Comparison of ENCODE assay signal across 19 cellular contexts in the genomic region with DNA sequence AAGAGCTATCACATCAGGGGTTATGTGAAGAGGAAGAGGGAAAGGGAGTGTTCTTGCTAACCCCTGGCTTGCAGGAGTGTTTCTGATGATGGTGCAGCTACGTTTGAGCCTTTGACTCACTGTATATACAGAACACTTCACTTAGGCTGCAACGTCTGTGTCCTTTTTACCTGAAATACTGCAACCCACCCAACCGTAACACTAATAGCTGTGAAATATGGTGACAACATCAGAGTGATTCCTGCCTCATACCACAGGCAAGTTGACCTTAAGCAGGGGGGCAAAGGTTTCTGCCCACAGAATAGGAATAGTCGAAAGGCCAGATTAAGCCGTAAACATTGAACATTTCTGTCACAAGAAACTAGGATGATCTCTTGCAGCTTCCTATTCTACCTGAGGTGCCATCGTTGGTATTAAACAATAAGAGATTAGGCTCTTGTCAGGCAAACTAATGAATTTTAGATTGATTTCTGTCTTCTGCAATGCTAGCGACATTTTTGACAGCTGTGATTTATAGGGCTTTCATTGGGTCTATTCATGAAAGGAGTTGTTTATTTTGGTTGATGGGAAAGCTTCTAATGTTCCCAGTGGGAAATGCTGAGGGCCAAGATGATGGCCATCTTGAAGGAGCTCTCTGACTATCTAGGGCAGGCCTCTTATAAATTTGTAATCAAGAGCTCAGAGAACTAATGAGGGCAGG.
A peak's percentile ranks its signal among the peaks of the same experiment; 100 is the strongest.
DNase-seq lines count a peak whose midpoint lies in the region; ATAC-seq and TF ChIP-seq lines count a peak whose summit lies in the region.
"Had no signal": no experiment of that assay in that cellular context is flagged by ENCODE, and none has a peak within 500 bp of the region (broad histone marks: within the 10 kb centered on the region; RNA-seq: fewer than 3 reads in every experiment).

No MANE protein-coding gene starts in this region.

- no peak for TF ChIP-seq CTCF in endodermal cell (conservative IDR thresholded peaks at IDR 0.05)
- TF ChIP-seq CTCF in neural cell (IDR thresholded peaks at IDR 0.05; ENCODE audit: poor library complexity, severe bottlenecking) = no peak
- TF ChIP-seq CTCF in tibial nerve (IDR thresholded peaks at IDR 0.05) = no peak

- H3K79me2 ChIP-seq in neural cell (replicated peaks; ENCODE audit: insufficient read depth, low read length) = no peaks in the 10 kb centered on the region

- H3K36me3 ChIP-seq in endodermal cell (ENCODE audit: control insufficient read depth, insufficient read depth, low read length) (no peaks in the 10 kb centered on the region), neural cell (ENCODE audit: insufficient read depth, low read length) (no peaks in the 10 kb centered on the region), tibial nerve (no peaks in the 10 kb centered on the region)
- H3K36me3 ChIP-seq: Peyer's patch had no signal

- TF ChIP-seq EP300 in neural cell (conservative IDR thresholded peaks at IDR 0.05; ENCODE audit: poor library complexity, severe bottlenecking) = peak; percentile 61
- TF ChIP-seq EP300 in tibial nerve (IDR thresholded peaks at IDR 0.05) = no peak

- no peaks in the 10 kb centered on the region for H3K27me3 ChIP-seq in endodermal cell (ENCODE audit: control insufficient read depth, insufficient read depth, low read length, poor library complexity, severe bottlenecking)
- H3K27me3 ChIP-seq in neural cell (ENCODE audit: insufficient read depth, low read depth, low read length) = no peaks in the 10 kb centered on the region
- no peaks in the 10 kb centered on the region for H3K27me3 ChIP-seq in tibial nerve
- H3K27me3 ChIP-seq: Peyer's patch had no signal

- H3K4me3 ChIP-seq in endodermal cell (ENCODE audit: low read length) (no peak overlapping the region), neural cell (ENCODE audit: low read length) (no peak overlapping the region), tibial nerve (no peak overlapping the region)
- H3K4me3 ChIP-seq: Peyer's patch had no signal

- ATAC-seq in stimulated activated effector memory CD8-positive, alpha-beta T cell treated with anti-CD3 and anti-CD28 coated beads, Interleukin-12 subunit alpha, Interleukin-12 subunit beta, amount 100 ng/mL, for 72 hours = no peak

- peak overlapping the region; percentile 4 for H2AFZ ChIP-seq in neural cell (ENCODE audit: low read depth, low read length)

- H3K27ac Mint-ChIP-seq in endodermal cell = no peak overlapping the region
- no peak overlapping the region for H3K27ac Mint-ChIP-seq in stimulated activated effector memory CD8-positive, alpha-beta T cell treated with anti-CD3 and anti-CD28 coated beads, Interleukin-12 subunit alpha, Interleukin-12 subunit beta, amount 100 ng/mL, for 72 hours
- H3K27ac Mint-ChIP-seq: B cell; CD4-positive, CD25-positive, alpha-beta regulatory T cell; H9 had no signal

- H3K4me2 ChIP-seq in neural cell (ENCODE audit: low read length) = no peak overlapping the region

- H3K36me3 Mint-ChIP-seq in endodermal cell (ENCODE audit: low read depth) = no peaks in the 10 kb centered on the region
- H3K36me3 Mint-ChIP-seq in stimulated activated effector memory CD8-positive, alpha-beta T cell treated with anti-CD3 and anti-CD28 coated beads, Interleukin-12 subunit alpha, Interleukin-12 subunit beta, amount 100 ng/mL, for 72 hours = no peaks in the 10 kb centered on the region
- H3K36me3 Mint-ChIP-seq: CD4-positive, CD25-positive, alpha-beta regulatory T cell had no signal

- no peak overlapping the region for H3K4me3 Mint-ChIP-seq in endodermal cell
- no peak overlapping the region for H3K4me3 Mint-ChIP-seq in stimulated activated effector memory CD8-positive, alpha-beta T cell treated with anti-CD3 and anti-CD28 coated beads, Interleukin-12 subunit alpha, Interleukin-12 subunit beta, amount 100 ng/mL, for 72 hours
- H3K4me3 Mint-ChIP-seq: B cell; CD4-positive, CD25-positive, alpha-beta regulatory T cell; H9 had no signal

- H3K9me3 Mint-ChIP-seq in endodermal cell = no peaks in the 10 kb centered on the region
- peaks cover 2% of the 10 kb centered on the region for H3K9me3 Mint-ChIP-seq in stimulated activated effector memory CD8-positive, alpha-beta T cell treated with anti-CD3 and anti-CD28 coated beads, Interleukin-12 subunit alpha, Interleukin-12 subunit beta, amount 100 ng/mL, for 72 hours

- H3K9me2 ChIP-seq in neural cell (ENCODE audit: insufficient read depth, low read length) = no peaks in the 10 kb centered on the region

- no peaks in the 10 kb centered on the region for H3F3A ChIP-seq in neural cell (ENCODE audit: insufficient read depth, low read length, poor library complexity, severe bottlenecking)

- H3K4me1 ChIP-seq in endodermal cell (ENCODE audit: control insufficient read depth, insufficient read depth, low read length) (peaks cover 7% of the 10 kb centered on the region), tibial nerve (peaks cover 0 to 35% (median 11%) of the 10 kb centered on the region in 4 donors)
- H3K4me1 ChIP-seq: Caco-2 had no signal

- H3K27ac ChIP-seq in endodermal cell (ENCODE audit: low read depth, low read length) (peak overlapping the region; percentile 5), neural cell (ENCODE audit: low read length) (peak overlapping the region; percentile 41), tibial nerve (peak overlapping the region in 2 of 4 donors; percentile 49 to 62)
- H3K27ac ChIP-seq: 22Rv1, Peyer's patch had no signal

- no peaks in the 10 kb centered on the region for H3K27me3 Mint-ChIP-seq in endodermal cell (ENCODE audit: insufficient read depth)
- H3K27me3 Mint-ChIP-seq: B cell had no signal

- H3K4me1 Mint-ChIP-seq in endodermal cell = peaks cover 10% of the 10 kb centered on the region
- no peaks in the 10 kb centered on the region for H3K4me1 Mint-ChIP-seq in stimulated activated effector memory CD8-positive, alpha-beta T cell treated with anti-CD3 and anti-CD28 coated beads, Interleukin-12 subunit alpha, Interleukin-12 subunit beta, amount 100 ng/mL, for 72 hours
- H3K4me1 Mint-ChIP-seq: B cell; CD4-positive, CD25-positive, alpha-beta regulatory T cell had no signal

- no peak for TF ChIP-seq POLR2A in tibial nerve (IDR thresholded peaks at IDR 0.05)

- DNase-seq in DMS153 (lab: John Stamatoyannopoulos, UW) = peak; percentile 10
- DNase-seq in DMS153 treated with DMSO at 0.1 percent for 48 hours (lab: John Stamatoyannopoulos, UW; ENCODE audit: unreplicated experiment) = no peak
- DNase-seq in NCI-H187 treated with DMSO at 0.1 percent for 48 hours (lab: John Stamatoyannopoulos, UW) = peak; percentile 19
- no peak for DNase-seq in endodermal cell
- no peak for DNase-seq in stimulated activated effector memory CD8-positive, alpha-beta T cell treated with anti-CD3 and anti-CD28 coated beads, Interleukin-12 subunit alpha, Interleukin-12 subunit beta, amount 100 ng/mL, for 72 hours (ENCODE audit: low spot score in 2 of 2)
- DNase-seq in ureter (ENCODE audit: low spot score) = no peak
- DNase-seq in tibial nerve (ENCODE audit: low spot score in 2 of 2) = no peak
- DNase-seq: Caco-2; CD4-positive, CD25-positive, alpha-beta regulatory T cell; GF-D8; H9; KBM-7; NCI-H1694 treated with DMSO at 0.1 percent for 48 hours; NCI-H2171; Peyer's patch; Right ventricle myocardium superior had no signal

- no peak for TF ChIP-seq RAD21 in neural cell (conservative IDR thresholded peaks at IDR 0.05)

- 66 to 87% methylated on average over 7 of the region's 7 CpGs for WGBS in endodermal cell (ENCODE audit: insufficient coverage in 1 of 2, insufficient read length in 1 of 2), 2 experiments
- WGBS in tibial nerve, 2 donors = 46 to 58% methylated on average over 7 of the region's 7 CpGs

- no peaks in the 10 kb centered on the region for H4K20me1 ChIP-seq in neural cell (ENCODE audit: insufficient read depth)

- H3K9me3 ChIP-seq in endodermal cell (ENCODE audit: control insufficient read depth, low read length) = no peaks in the 10 kb centered on the region
- no peaks in the 10 kb centered on the region for H3K9me3 ChIP-seq in neural cell (ENCODE audit: low read length)
- H3K9me3 ChIP-seq in tibial nerve = no peaks in the 10 kb centered on the region
- H3K9me3 ChIP-seq: Caco-2, Peyer's patch had no signal

- H3K9ac ChIP-seq in endodermal cell (ENCODE audit: extremely low read depth, low read length, poor library complexity, severe bottlenecking) = no peak overlapping the region
- H3K9ac ChIP-seq in neural cell (ENCODE audit: low read length) = peak overlapping the region; percentile 10

TF ChIP-seq in neural cell, 6 proteins besides CTCF, POLR2A, EP300 and RAD21:
- TF ChIP-seq MXI1 (conservative IDR thresholded peaks at IDR 0.05; ENCODE audit: poor library complexity, severe bottlenecking) (no peak), SMC3 (conservative IDR thresholded peaks at IDR 0.05; ENCODE audit: poor library complexity) (no peak), TAF1 (IDR thresholded peaks at IDR 0.05; ENCODE audit: low read depth) (no peak), EZH2 (IDR thresholded peaks at IDR 0.05; ENCODE audit: borderline replicate concordance, insufficient read depth, low read length, poor library complexity, severe bottlenecking) (no peak), POLR2AphosphoS5 (IDR thresholded peaks at IDR 0.05) (no peak)
- TF ChIP-seq, protein P1, sequence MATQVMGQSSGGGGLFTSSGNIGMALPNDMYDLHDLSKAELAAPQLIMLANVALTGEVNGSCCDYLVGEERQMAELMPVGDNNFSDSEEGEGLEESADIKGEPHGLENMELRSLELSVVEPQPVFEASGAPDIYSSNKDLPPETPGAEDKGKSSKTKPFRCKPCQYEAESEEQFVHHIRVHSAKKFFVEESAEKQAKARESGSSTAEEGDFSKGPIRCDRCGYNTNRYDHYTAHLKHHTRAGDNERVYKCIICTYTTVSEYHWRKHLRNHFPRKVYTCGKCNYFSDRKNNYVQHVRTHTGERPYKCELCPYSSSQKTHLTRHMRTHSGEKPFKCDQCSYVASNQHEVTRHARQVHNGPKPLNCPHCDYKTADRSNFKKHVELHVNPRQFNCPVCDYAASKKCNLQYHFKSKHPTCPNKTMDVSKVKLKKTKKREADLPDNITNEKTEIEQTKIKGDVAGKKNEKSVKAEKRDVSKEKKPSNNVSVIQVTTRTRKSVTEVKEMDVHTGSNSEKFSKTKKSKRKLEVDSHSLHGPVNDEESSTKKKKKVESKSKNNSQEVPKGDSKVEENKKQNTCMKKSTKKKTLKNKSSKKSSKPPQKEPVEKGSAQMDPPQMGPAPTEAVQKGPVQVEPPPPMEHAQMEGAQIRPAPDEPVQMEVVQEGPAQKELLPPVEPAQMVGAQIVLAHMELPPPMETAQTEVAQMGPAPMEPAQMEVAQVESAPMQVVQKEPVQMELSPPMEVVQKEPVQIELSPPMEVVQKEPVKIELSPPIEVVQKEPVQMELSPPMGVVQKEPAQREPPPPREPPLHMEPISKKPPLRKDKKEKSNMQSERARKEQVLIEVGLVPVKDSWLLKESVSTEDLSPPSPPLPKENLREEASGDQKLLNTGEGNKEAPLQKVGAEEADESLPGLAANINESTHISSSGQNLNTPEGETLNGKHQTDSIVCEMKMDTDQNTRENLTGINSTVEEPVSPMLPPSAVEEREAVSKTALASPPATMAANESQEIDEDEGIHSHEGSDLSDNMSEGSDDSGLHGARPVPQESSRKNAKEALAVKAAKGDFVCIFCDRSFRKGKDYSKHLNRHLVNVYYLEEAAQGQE (IDR thresholded peaks at IDR 0.05; ENCODE audit: borderline replicate concordance) = no peak

Comparison
In these comparisons a context has a peak if more than half of its experiments do, and no peak if none do; other contexts are left out.
1. DNase-seq: peak in DMS153 (single experiment) and NCI-H187 treated with DMSO at 0.1 percent for 48 hours (single experiment); none in DMS153 treated with DMSO at 0.1 percent for 48 hours (single experiment), endodermal cell (single experiment), stimulated activated effector memory CD8-positive, alpha-beta T cell treated with anti-CD3 and anti-CD28 coated beads, Interleukin-12 subunit alpha, Interleukin-12 subunit beta, amount 100 ng/mL, for 72 hours (0 of 2), ureter (single experiment) and tibial nerve (0 of 2).